8 cellular contexts compared by ENCODE assay signal in genomic region chrX:46408553-46409407, GRCh38.
A peak's percentile ranks its signal among the peaks of the same experiment; 100 is the strongest.
DNase-seq lines count a peak whose midpoint lies in the region; ATAC-seq and TF ChIP-seq lines count a peak whose summit lies in the region.

No MANE protein-coding gene starts in this region.

- H3K36me3 ChIP-seq in WERI-Rb-1 = no peaks in the 10 kb centered on the region

- H3K4me3 ChIP-seq in WERI-Rb-1 (ENCODE audit: low read depth, low read length) (no peak overlapping the region), cardiac fibroblast (replicated peaks in 1 of 2; ENCODE audit: low read depth in 2 of 2, low read length in 2 of 2) (no peak overlapping the region)

- H3K27ac ChIP-seq in WERI-Rb-1 = no peak overlapping the region

- DNase-seq in NCI-H446 (lab: John Stamatoyannopoulos, UW) = peak; percentile 23 to 60
- DNase-seq in NCI-H446 treated with DMSO at 0.1 percent for 48 hours (lab: John Stamatoyannopoulos, UW) = no peak
- peak; percentile 16 for DNase-seq in NCI-H1092 treated with DMSO at 0.1 percent for 48 hours (lab: John Stamatoyannopoulos, UW)
- peak; percentile 60 for DNase-seq in WERI-Rb-1
- DNase-seq in cardiac fibroblast (ENCODE audit: low read depth in 2 of 2) = peak; percentile 76 to 78
- DNase-seq in left colon = peak; percentile 40 to 85
- DNase-seq in stimulated activated CD4-positive, alpha-beta T cell treated with anti-CD3 and anti-CD28 coated beads, Interleukin-4, amount 100 ng/mL, for 24 hours = peak; percentile 72

- intact Hi-C loops in left colon (cut with DNase I, micrococcal nuclease) = loop anchor here in 1 of 2 donors (5.0 kb wide), 1 partner anchor 1086 kb away; no protein-coding TSS in a partner anchor

- ATAC-seq in left colon (peak; percentile 42), GM19397 (IDR thresholded peaks at IDR 0.05; ENCODE audit: unreplicated experiment) (no peak)

- TF ChIP-seq CTCF in WERI-Rb-1 (IDR thresholded peaks at IDR 0.05; ENCODE audit: low read depth, low read length) (peak; percentile 66), cardiac fibroblast (IDR thresholded peaks at IDR 0.05; ENCODE audit: low read depth, low read length) (peak; percentile 57)

- H3K27me3 ChIP-seq in WERI-Rb-1 (ENCODE audit: insufficient read depth, low read depth, severe bottlenecking) = no peaks in the 10 kb centered on the region

- H3K9me3 ChIP-seq in WERI-Rb-1 (ENCODE audit: severe bottlenecking) = no peaks in the 10 kb centered on the region
